ENCODE assay signal across 8 cellular contexts in the genomic region with DNA sequence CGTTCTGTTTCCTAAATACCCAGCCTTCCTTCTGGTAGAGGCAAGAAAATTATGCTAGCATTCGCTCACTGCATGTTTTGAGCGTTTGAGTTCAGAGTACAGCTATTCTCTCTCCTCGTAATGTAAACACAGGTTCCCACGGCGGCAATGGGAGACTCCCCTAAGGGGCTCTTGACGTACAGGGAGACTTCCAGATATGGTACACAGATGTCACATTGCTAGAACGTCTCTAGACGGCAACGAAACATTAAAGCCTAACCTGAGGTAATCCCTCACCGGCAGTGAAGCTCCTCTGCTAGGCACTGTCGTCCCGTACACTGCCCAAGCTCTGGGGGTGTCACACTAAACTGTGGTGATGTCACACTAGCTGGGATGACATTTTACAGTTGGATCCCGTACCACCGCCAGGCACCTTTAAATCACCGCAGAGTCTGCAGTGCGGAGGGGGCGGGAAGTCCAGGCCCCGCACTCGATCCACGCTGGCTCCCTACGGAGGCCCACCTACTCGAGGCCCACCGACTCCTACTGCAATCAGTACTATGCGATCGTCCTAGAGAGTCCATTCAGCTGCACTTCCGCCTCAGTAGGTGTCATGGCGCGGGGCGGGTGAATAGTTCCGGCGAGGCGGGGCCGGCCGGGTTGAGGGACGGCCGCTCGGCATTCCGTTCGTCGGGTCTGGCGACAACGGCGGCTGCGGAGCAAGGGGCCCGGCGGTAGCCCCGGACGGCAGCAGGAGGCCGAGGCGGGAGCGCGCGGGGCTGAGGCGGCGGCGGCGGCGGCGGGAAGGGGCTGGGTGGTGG. TPM values are rescaled to one million over a fixed set of nuclear protein-coding genes. Genes with fewer than 3 reads are reported as not detected.
DNase-seq lines count a peak whose midpoint lies in the region; ATAC-seq and TF ChIP-seq lines count a peak whose summit lies in the region.

A gene (plus strand): TSS at position 375 of the 800 bp plus-strand sequence.

- ATAC-seq in HG02870 (IDR thresholded peaks at IDR 0.05; ENCODE audit: unreplicated experiment) (peak; percentile 61), left cardiac atrium (peak; percentile 94 to 96)

- peak within 1 kb of the TSS; percentile 82 to 96 for H3K4me3 ChIP-seq in prostate gland

- peaks cover 46% of the 10 kb centered on the region for H3K4me1 Mint-ChIP-seq in T-helper 1 cell treated with Interleukin-12 subunit alpha and Interleukin-12 subunit beta and Interleukin-4 antibody, amounts not matched to agents 30 μg/mL and 1 μg/mL, for 36 hours (ENCODE audit: low read depth)

- WGBS in prostate gland = under 1% methylated on average over 47 of the region's 60 CpGs

- intact Hi-C loops in left cardiac atrium (cut with DNase I) = loop anchor here in 1 of 2 donors (1.0 to 2.0 kb wide), 2 partner anchors 16 to 24 kb away; a partner anchor contains a TSS
- intact Hi-C loops in prostate gland (cut with DNase I) = loop anchor here (1.0 kb wide), 1 partner anchor 24 kb away; a partner anchor contains a TSS

- H3K9me3 ChIP-seq in prostate gland = no peaks in the 10 kb centered on the region

- peak within 1 kb of the TSS; percentile 97 for H3K4me3 Mint-ChIP-seq in T-helper 1 cell treated with Interleukin-12 subunit alpha and Interleukin-12 subunit beta and Interleukin-4 antibody, amounts not matched to agents 30 μg/mL and 1 μg/mL, for 36 hours

- peak in 2 of 4 experiments; percentile 10 to 27 for TF ChIP-seq CTCF in prostate gland (IDR thresholded peaks at IDR 0.05)

- DNase-seq in NCI-H146 treated with DMSO at 0.1 percent for 48 hours (lab: John Stamatoyannopoulos, UW; ENCODE audit: unreplicated experiment) (peak; percentile 89), amniotic stem cell (lab: John Stamatoyannopoulos, UW) (peak; percentile 90), left cardiac atrium (peak; percentile 95), prostate gland (ENCODE audit: low spot score) (peak; percentile 91), ureter (ENCODE audit: low spot score) (peak; percentile 94)

- H3K36me3 Mint-ChIP-seq in T-helper 1 cell treated with Interleukin-12 subunit alpha and Interleukin-12 subunit beta and Interleukin-4 antibody, amounts not matched to agents 30 μg/mL and 1 μg/mL, for 36 hours (ENCODE audit: low read depth) = peaks cover 12% of the 10 kb centered on the region

- no peaks in the 10 kb centered on the region for H3K36me3 ChIP-seq in prostate gland

- H3K27me3 Mint-ChIP-seq in T-helper 1 cell treated with Interleukin-12 subunit alpha and Interleukin-12 subunit beta and Interleukin-4 antibody, amounts not matched to agents 30 μg/mL and 1 μg/mL, for 36 hours (ENCODE audit: low read depth) = peaks cover 7% of the 10 kb centered on the region

- peak within 1 kb of the TSS; percentile 99 for H3K27ac Mint-ChIP-seq in T-helper 1 cell treated with Interleukin-12 subunit alpha and Interleukin-12 subunit beta and Interleukin-4 antibody, amounts not matched to agents 30 μg/mL and 1 μg/mL, for 36 hours

- no peaks in the 10 kb centered on the region for H3K27me3 ChIP-seq in prostate gland (replicated peaks; ENCODE audit: insufficient read depth)

- H3K27ac ChIP-seq in prostate gland = peak within 1 kb of the TSS; percentile 92 to 95

- TF ChIP-seq POLR2A in GM15510 (IDR thresholded peaks at IDR 0.05; ENCODE audit: borderline replicate concordance, extremely low read depth, insufficient read length) (peak; percentile 78), prostate gland (IDR thresholded peaks at IDR 0.05) (peak; percentile 61)

- no peaks in the 10 kb centered on the region for H3K9me3 Mint-ChIP-seq in T-helper 1 cell treated with Interleukin-12 subunit alpha and Interleukin-12 subunit beta and Interleukin-4 antibody, amounts not matched to agents 30 μg/mL and 1 μg/mL, for 36 hours

- no peaks in the 10 kb centered on the region for H3K4me1 ChIP-seq in prostate gland (replicated peaks)

RNA-seq across cellular contexts. Expression of the gene that starts here (rescaled TPM):
- total RNA-seq in left cardiac atrium = 10 to 100 TPM; 59.4 to 72.0 TPM
- 10 to 100 TPM; 43.5 to 76.3 TPM for total RNA-seq in prostate gland
- total RNA-seq in ureter = 73.2 TPM

Comparison
In these comparisons a context has a peak if more than half of its experiments do, and no peak if none do; other contexts are left out.
1. Peak in every context shown above with its lines: DNase-seq, ATAC-seq, H3K4me3 ChIP-seq and H3K27ac ChIP-seq.